25 cellular contexts compared by ENCODE assay signal in the genomic region with DNA sequence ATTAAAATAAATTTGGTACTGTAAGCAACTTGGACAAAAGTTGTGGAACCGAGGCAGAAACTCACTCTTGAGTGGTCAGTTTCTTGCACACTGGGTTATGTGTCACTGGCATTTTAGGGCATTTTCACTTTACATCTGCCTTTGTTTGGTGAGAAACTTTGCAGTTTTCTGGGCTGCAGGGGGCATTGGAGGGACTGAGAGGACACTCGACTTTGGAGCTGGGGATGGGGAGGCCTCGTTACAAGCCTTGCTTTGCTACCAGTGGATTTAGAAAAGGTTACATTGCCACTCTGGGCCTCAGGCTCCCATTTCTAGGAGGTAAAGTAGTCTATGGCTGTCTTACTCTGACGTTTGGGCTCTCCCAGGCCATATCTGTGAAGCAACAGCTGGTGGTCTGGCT. TPM values are rescaled to one million over a fixed set of nuclear protein-coding genes. Genes with fewer than 3 reads are reported as not detected.
"Had no signal": no experiment of that assay in that cellular context is flagged by ENCODE, and none has a peak within 500 bp of the region (broad histone marks: within the 10 kb centered on the region; RNA-seq: fewer than 3 reads in every experiment).

No MANE protein-coding gene starts in this region.

- DNase-seq: MG63, NCI-H1092, NCI-H1105 treated with DMSO at 0.1 percent for 48 hours, NCI-H1417 treated with DMSO at 0.1 percent for 48 hours, NCI-H146, NCI-H1694 treated with DMSO at 0.1 percent for 48 hours, NCI-H2029, NCI-H2081 treated with DMSO at 0.1 percent for 48 hours, NCI-H2171, NCI-H226, NCI-H446, NCI-H510A, NCI-H524 treated with DMSO at 0.1 percent for 48 hours, NCI-H69, NCI-H774, Right ventricle myocardium superior, RPMI8226, SIG-M5 had no signal

- H3K36me3 Mint-ChIP-seq: IgD-negative memory B cell had no signal

- H3K27ac Mint-ChIP-seq: IgD-negative memory B cell had no signal

- H3K27me3 Mint-ChIP-seq: IgD-negative memory B cell had no signal

- H3K9me3 ChIP-seq: MG63, SJSA1 had no signal

- H3K9ac ChIP-seq: KMS-11 had no signal

- H3K27ac ChIP-seq: HL-60, KMS-11, SJSA1, SK-N-MC had no signal

- H3K27me3 ChIP-seq: MG63, SJSA1 had no signal

- H3K4me2 ChIP-seq: KMS-11 had no signal

- H3K4me3 Mint-ChIP-seq: IgD-negative memory B cell had no signal

- ATAC-seq: K562 had no signal

- H3K4me3 ChIP-seq: K562, MG63, SJSA1, SK-N-MC had no signal

- H3K4me1 ChIP-seq: SJSA1 had no signal

- H3K36me3 ChIP-seq: MG63, SJSA1 had no signal

RNA-seq across cellular contexts. Expression of gene ZNF536, which starts 41.9 kb away (rescaled TPM):
- total RNA-seq: K562, LHCN-M2 had no signal
- polyA plus RNA-seq: IgD-negative memory B cell, K562 had no signal
